30 cellular contexts compared by ENCODE assay signal in genomic region chr7:2044311-2044882, GRCh38.
DNase-seq lines count a peak whose midpoint lies in the region; ATAC-seq, FAIRE-seq and TF ChIP-seq lines count a peak whose summit lies in the region.
"Had no signal": no experiment of that assay in that cellular context is flagged by ENCODE, and none has a peak within 500 bp of the region (broad histone marks: within the 10 kb centered on the region; RNA-seq: fewer than 3 reads in every experiment).

No MANE protein-coding gene starts in this region.

- H3K4me3 ChIP-seq in H1 (ENCODE audit: extremely low read depth in 1 of 4, insufficient read depth in 2 of 4, low read depth in 3 of 4, low read length in 4 of 4) = no peak overlapping the region
- no peak overlapping the region for H3K4me3 ChIP-seq in tibial artery
- H3K4me3 ChIP-seq in uterus = no peak overlapping the region
- H3K4me3 ChIP-seq: ovary, SJSA1 had no signal

- H3K4me3 Mint-ChIP-seq in neural crest cell = no peak overlapping the region
- H3K4me3 Mint-ChIP-seq: activated CD4-positive, alpha-beta T cell treated with anti-CD3 and anti-CD28 coated beads for 36 hours; activated naive CD4-positive, alpha-beta T cell treated with anti-CD3 and anti-CD28 coated beads for 36 hours; activated T-cell treated with anti-CD3 and anti-CD28 coated beads, Interleukin-2, amount 50 U/mL, for 4 hours; B cell; dendritic cell treated with granulocyte-macrophage colony-stimulating factor and Interleukin-4, amounts not matched to agents 40 ng/mL and 50 ng/mL, for 4 days; naive B cell; T-cell had no signal

- no peak overlapping the region for H4K91ac ChIP-seq in H1 (replicated peaks; ENCODE audit: insufficient read length, low read length)

- H3K9me3 Mint-ChIP-seq in neural crest cell = peaks cover 4% of the 10 kb centered on the region
- H3K9me3 Mint-ChIP-seq: activated naive CD4-positive, alpha-beta T cell treated with anti-CD3 and anti-CD28 coated beads for 36 hours; activated T-cell treated with anti-CD3 and anti-CD28 coated beads, Interleukin-2, amount 50 U/mL, for 4 hours; naive B cell; T-cell had no signal

- WGBS in H1 (ENCODE audit: extremely low coverage in 1 of 2, insufficient coverage in 1 of 2, insufficient read length in 1 of 2, insufficient replicate concordance in 2 of 2, low coverage in 1 of 2, low lambda C conversion rate in 2 of 2, missing lambda C conversion rate in 1 of 2), 2 experiments = 92% methylated on average over 21 of the region's 21 CpGs; no CpG with 5 or more reads in 1 of the 2 experiments

- no peak overlapping the region for H3K14ac ChIP-seq in H1 (ENCODE audit: insufficient read length)

- peaks cover 0 to 6% of the 10 kb centered on the region in 2 experiments; a peak in 1 of 4 replicates for H3K79me2 ChIP-seq in H1 (ENCODE audit: control insufficient read depth in 1 of 2, insufficient read depth in 2 of 2, low read length in 2 of 2)

- TF ChIP-seq EP300 in H1 (IDR thresholded peaks at IDR 0.05; ENCODE audit: borderline replicate concordance in 1 of 2, low read depth in 2 of 2, low read length in 2 of 2) = no peak

- POLR2A ChIA-PET in H1 (lab: Charles Lee; ENCODE audit: partially characterized antibody) = interaction anchor here (0.6 to 1.0 kb wide), 2 partner anchors 9 to 959 kb away, joined by 3 read pairs; no protein-coding TSS in a partner anchor

- TF ChIP-seq CTCF in H1 (IDR thresholded peaks at IDR 0.05; ENCODE audit: control extremely low read depth in 1 of 3, insufficient read depth in 1 of 3, low read depth in 1 of 3, low read length in 3 of 3) (no peak), neural crest cell (conservative IDR thresholded peaks at IDR 0.05) (no peak), tibial artery (IDR thresholded peaks at IDR 0.05) (no peak), uterus (IDR thresholded peaks at IDR 0.05) (no peak)

- H3K18ac ChIP-seq in H1 (ENCODE audit: extremely low read depth, low read length) = no peak overlapping the region

- no peak overlapping the region for H3K4ac ChIP-seq in H1 (replicated peaks; ENCODE audit: insufficient read length, low read depth, low read length)

- H3K27me3 ChIP-seq in H1 (replicated peaks in 1 of 4; ENCODE audit: control insufficient read depth in 3 of 4, extremely low read depth in 1 of 4, insufficient read depth in 3 of 4, low read length in 3 of 4) = no peaks in the 10 kb centered on the region
- no peaks in the 10 kb centered on the region for H3K27me3 ChIP-seq in tibial artery
- H3K27me3 ChIP-seq in uterus = no peaks in the 10 kb centered on the region
- H3K27me3 ChIP-seq: ovary, SJSA1 had no signal

- no peak overlapping the region for H2BK12ac ChIP-seq in H1 (ENCODE audit: low read depth, low read length)

- ATAC-seq in Right ventricle myocardium inferior (no peak), left cardiac atrium (no peak), GM21526 (IDR thresholded peaks at IDR 0.05; ENCODE audit: low FRiP score, unreplicated experiment) (no peak)
- ATAC-seq: activated CD4-positive, alpha-beta T cell treated with anti-CD3 and anti-CD28 coated beads for 36 hours; activated T-cell treated with anti-CD3 and anti-CD28 coated beads, Interleukin-2, amount 50 U/mL, for 4 hours; T-cell had no signal

- no peak overlapping the region for H3K56ac ChIP-seq in H1 (replicated peaks; ENCODE audit: insufficient read length, low read depth, low read length)

- H3K23ac ChIP-seq in H1 (ENCODE audit: insufficient read length) = no peak overlapping the region

- peaks cover 22% of the 10 kb centered on the region for H3K4me1 Mint-ChIP-seq in neural crest cell

- peaks cover 7% of the 10 kb centered on the region for H3K79me1 ChIP-seq in H1 (ENCODE audit: low read depth, low read length)

- no peak overlapping the region for H2AK5ac ChIP-seq in H1 (ENCODE audit: low read depth, low read length)

- no peak overlapping the region for H4K5ac ChIP-seq in H1 (ENCODE audit: insufficient read length, low read depth, low read length)

- H3K27ac ChIP-seq in H1 (ENCODE audit: low read depth, low read length) (no peak overlapping the region), tibial artery (no peak overlapping the region), uterus (no peak overlapping the region)
- H3K27ac ChIP-seq: ovary, SJSA1 had no signal

- TF ChIP-seq POLR2A in H1 (IDR thresholded peaks at IDR 0.05; ENCODE audit: control extremely low read depth in 1 of 2, low read depth in 2 of 2, low read length in 2 of 2) (no peak), uterus (IDR thresholded peaks at IDR 0.05) (no peak)

- no peaks in the 10 kb centered on the region; the same call in 1 of the 2 replicates for H3K23me2 ChIP-seq in H1 (ENCODE audit: low read depth, low read length)

- H4K20me1 ChIP-seq in H1 (replicated peaks in 1 of 2; ENCODE audit: control insufficient read depth in 1 of 2, insufficient read depth in 2 of 2, low read length in 2 of 2) = peaks cover 2 to 9% of the 10 kb centered on the region in 2 experiments

- peaks cover 0 to 8% (median 1%) of the 10 kb centered on the region in 4 experiments; a peak in 5 of 7 replicates for H3K4me1 ChIP-seq in H1 (replicated peaks in 1 of 4; ENCODE audit: control insufficient read depth in 3 of 4, insufficient read depth in 4 of 4, low read length in 3 of 4)
- no peaks in the 10 kb centered on the region for H3K4me1 ChIP-seq in tibial artery
- no peaks in the 10 kb centered on the region for H3K4me1 ChIP-seq in uterus
- H3K4me1 ChIP-seq: SJSA1 had no signal

- H2AFZ ChIP-seq in H1 (ENCODE audit: low read length) = no peak overlapping the region

- peak overlapping the region; percentile 35 for H3K27ac Mint-ChIP-seq in neural crest cell (ENCODE audit: unreplicated experiment)
- H3K27ac Mint-ChIP-seq: activated CD4-positive, alpha-beta T cell treated with anti-CD3 and anti-CD28 coated beads for 36 hours; activated naive CD4-positive, alpha-beta T cell treated with anti-CD3 and anti-CD28 coated beads for 36 hours; B cell; dendritic cell treated with granulocyte-macrophage colony-stimulating factor and Interleukin-4, amounts not matched to agents 40 ng/mL and 50 ng/mL, for 4 days; T-cell had no signal

- TF ChIP-seq RAD21 in H1 (IDR thresholded peaks at IDR 0.05 in 1 of 2, conservative IDR thresholded peaks at IDR 0.05 in 1 of 2; ENCODE audit: low read depth in 2 of 2, low read length in 2 of 2) = no peak

- 0 out of 2 replicates have a peak overlapping the region, but pooled peaks have one; percentile 31 for H2BK15ac ChIP-seq in H1 (ENCODE audit: low read length)

- no peak overlapping the region for H3K4me2 ChIP-seq in H1 (ENCODE audit: insufficient read depth in 1 of 2, low read depth in 2 of 2, low read length in 2 of 2)

- CTCF ChIA-PET in H1 (lab: Charles Lee; ENCODE audit: partially characterized antibody) = no interaction called here

- no peak overlapping the region for H3K9ac ChIP-seq in H1 (replicated peaks in 1 of 4; ENCODE audit: extremely low read depth in 1 of 4, low read depth in 3 of 4, low read length in 3 of 4)

- no peak overlapping the region for H2BK120ac ChIP-seq in H1 (replicated peaks; ENCODE audit: low read depth, low read length)

- H3K9me3 ChIP-seq in H1 (ENCODE audit: insufficient read depth in 2 of 2, low read depth in 1 of 2, low read length in 1 of 2) (peaks cover 0 to 3% of the 10 kb centered on the region in 2 experiments; a peak in 1 of 4 replicates), tibial artery (no peaks in the 10 kb centered on the region), uterus (no peaks in the 10 kb centered on the region)
- H3K9me3 ChIP-seq: ovary, SJSA1 had no signal

- H3K36me3 Mint-ChIP-seq in neural crest cell (ENCODE audit: low read depth) = peaks cover 26% of the 10 kb centered on the region

- H2BK20ac ChIP-seq in H1 (ENCODE audit: low read length) = no peak overlapping the region

- H3K36me3 ChIP-seq in H1 (ENCODE audit: control insufficient read depth in 2 of 4, insufficient read depth in 4 of 4, low read length in 3 of 4) (peaks cover 0 to 3% (median 0%) of the 10 kb centered on the region in 4 experiments; a peak in 1 of 8 replicates), tibial artery (peaks cover 0 to 14% (median 10%) of the 10 kb centered on the region in 3 donors), uterus (no peaks in the 10 kb centered on the region)
- H3K36me3 ChIP-seq: ovary, SJSA1 had no signal

- intact Hi-C loops in Right ventricle myocardium inferior (cut with DNase I) = no loop called here
- intact Hi-C loops in left cardiac atrium (cut with DNase I) = no loop called here
- intact Hi-C loops in tibial artery (cut with DNase I; ENCODE audit: low total_unique reads) = no loop called here
- intact Hi-C loops in uterus (cut with DNase I; ENCODE audit: low total_unique reads) = no loop called here

- H2BK5ac ChIP-seq in H1 (ENCODE audit: low read depth, low read length) = peak overlapping the region; percentile 60; the same call in 1 of the 2 replicates

- DNase-seq in Right ventricle myocardium inferior (ENCODE audit: missing footprints) (peak; percentile 43), left cardiac atrium (no peak), H1 (ENCODE audit: low read depth in 1 of 2, low spot score in 2 of 2) (no peak), neural crest cell (ENCODE audit: low read depth, low spot score) (no peak), tibial artery (peak; percentile 8 to 59), uterus (no peak)
- DNase-seq in activated CD8-positive, alpha-beta memory T cell treated with anti-CD3 and anti-CD28 coated beads, Interleukin-2, amount 50 U/mL, for 48 hours = no peak
- DNase-seq: activated CD4-positive, alpha-beta T cell treated with anti-CD3 and anti-CD28 coated beads for 36 hours; activated naive CD4-positive, alpha-beta T cell treated with anti-CD3 and anti-CD28 coated beads for 36 hours; activated T-cell treated with anti-CD3 and anti-CD28 coated beads, Interleukin-2, amount 50 U/mL, for 4 hours; amygdala; DND-41; Karpas-422; mesenchymal stem cell; MV-4-11; naive B cell; NCI-H510A treated with DMSO at 0.1 percent for 48 hours; NK-92 treated with Interleukin-12 subunit alpha and Interleukin-12 subunit beta, amount 100 ng/mL, for 24 hours; stimulated activated CD8-positive, alpha-beta memory T cell treated with anti-CD3 and anti-CD28 coated beads, Interleukin-4, amount 100 ng/mL, for 48 hours had no signal

- no peak overlapping the region for H4K8ac ChIP-seq in H1 (ENCODE audit: extremely low read depth, insufficient read depth, low read length)

- H3K27me3 Mint-ChIP-seq in neural crest cell (ENCODE audit: low read depth) = no peaks in the 10 kb centered on the region
- H3K27me3 Mint-ChIP-seq: activated CD4-positive, alpha-beta T cell treated with anti-CD3 and anti-CD28 coated beads for 36 hours; B cell; dendritic cell treated with granulocyte-macrophage colony-stimulating factor and Interleukin-4, amounts not matched to agents 40 ng/mL and 50 ng/mL, for 4 days; naive B cell; T-cell had no signal

- FAIRE-seq in H1 (lab: Jason Lieb, UNC) = no peak
- FAIRE-seq: A204.1, bronchial epithelial cell, endothelial cell of umbilical vein, H54, TTC549 had no signal

TF ChIP-seq in H1, 55 proteins besides CTCF, POLR2A, EP300 and RAD21 (continues in another document):
- TF ChIP-seq BCL11A (IDR thresholded peaks at IDR 0.05; ENCODE audit: low read depth in 2 of 2, low read length in 2 of 2) (no peak), TBP (IDR thresholded peaks at IDR 0.05; ENCODE audit: low read depth, low read length) (no peak), BRCA1 (IDR thresholded peaks at IDR 0.05; ENCODE audit: low read depth, low read length) (no peak), HDAC6 (IDR thresholded peaks at IDR 0.05; ENCODE audit: low read depth, low read length) (no peak), GTF2F1 (IDR thresholded peaks at IDR 0.05; ENCODE audit: borderline replicate concordance, low read depth, low read length) (no peak)

Comparison
In these comparisons a context has a peak if more than half of its experiments do, and no peak if none do; other contexts are left out.
1. DNase-seq: peak in Right ventricle myocardium inferior (single experiment) and tibial artery (2 of 2); none in left cardiac atrium (single experiment), H1 (0 of 2), neural crest cell (single experiment), activated CD8-positive, alpha-beta memory T cell treated with anti-CD3 and anti-CD28 coated beads, Interleukin-2, amount 50 U/mL, for 48 hours (single experiment) and uterus (0 of 2).